In genomic region chr4:141746026-141746425, GRCh38 we compare ENCODE assay signal across 21 cellular contexts.
A peak's percentile ranks its signal among the peaks of the same experiment; 100 is the strongest.
DNase-seq lines count a peak whose midpoint lies in the region; FAIRE-seq and TF ChIP-seq lines count a peak whose summit lies in the region.
"Had no signal": no experiment of that assay in that cellular context is flagged by ENCODE, and none has a peak within 500 bp of the region (broad histone marks: within the 10 kb centered on the region; RNA-seq: fewer than 3 reads in every experiment).

No MANE protein-coding gene starts in this region.

- CTCF ChIA-PET in endothelial cell of umbilical vein (lab: Charles Lee) = no interaction called here

- H3K4me3 ChIP-seq in astrocyte (ENCODE audit: insufficient read depth, low read depth, low read length) (no peak overlapping the region), endothelial cell of umbilical vein (replicated peaks in 1 of 3; ENCODE audit: insufficient read depth in 1 of 3, low read depth in 1 of 3, low read length in 3 of 3) (no peak overlapping the region)
- H3K4me3 ChIP-seq: BLaER1 had no signal

- H3K9me3 Mint-ChIP-seq in astrocyte (ENCODE audit: unreplicated experiment) = no peaks in the 10 kb centered on the region
- H3K9me3 Mint-ChIP-seq in activated T-cell treated with anti-CD3 and anti-CD28 coated beads, Interleukin-2, amount 50 U/mL, for 24 hours = peaks cover 5% of the 10 kb centered on the region

- H3K27me3 Mint-ChIP-seq in astrocyte (ENCODE audit: low read depth, unreplicated experiment) = no peaks in the 10 kb centered on the region
- H3K27me3 Mint-ChIP-seq in activated T-cell treated with anti-CD3 and anti-CD28 coated beads, Interleukin-2, amount 50 U/mL, for 24 hours = peaks cover 6% of the 10 kb centered on the region
- H3K27me3 Mint-ChIP-seq: CD4-positive, CD25-positive, alpha-beta regulatory T cell had no signal

- TF ChIP-seq CTCF in astrocyte (IDR thresholded peaks at IDR 0.05; ENCODE audit: insufficient read depth, low read depth, low read length) (no peak), endothelial cell of umbilical vein (IDR thresholded peaks at IDR 0.05; ENCODE audit: extremely low read depth in 1 of 2, insufficient read depth in 1 of 2, low read depth in 1 of 2, low read length in 2 of 2) (no peak)

- H3K36me3 ChIP-seq in astrocyte (ENCODE audit: insufficient read depth, low read length) (no peaks in the 10 kb centered on the region), endothelial cell of umbilical vein (ENCODE audit: control insufficient read depth in 2 of 2, extremely low read depth in 1 of 2, insufficient read depth in 2 of 2, low read length in 2 of 2) (no peaks in the 10 kb centered on the region)
- H3K36me3 ChIP-seq: BE2C, BLaER1 had no signal

- dilution Hi-C loops in endothelial cell of umbilical vein (cut with MboI; ENCODE audit: extremely low pct_ligation_motif_present, low sequenced_read_pairs) = no loop called here

- H3K9ac ChIP-seq in astrocyte (ENCODE audit: low read length) (no peak overlapping the region), endothelial cell of umbilical vein (replicated peaks; ENCODE audit: extremely low read depth, insufficient read depth, low read length) (no peak overlapping the region)
- H3K9ac ChIP-seq: BLaER1 had no signal

- DNase-seq in astrocyte (ENCODE audit: low read depth) (peak; percentile 3), endothelial cell of umbilical vein (ENCODE audit: low read depth, low spot score) (peak; percentile 78), kidney tubule cell (ENCODE audit: low spot score) (no peak)
- no peak for DNase-seq in activated T-cell treated with anti-CD3 and anti-CD28 coated beads, Interleukin-2, amount 50 U/mL, for 24 hours
- no peak for DNase-seq in activated T-cell treated with anti-CD3 and anti-CD28 coated beads, Interleukin-2, amount 50 U/mL, for 48 hours
- DNase-seq: 8988T; ACHN; BE2C; C1 segment of cervical spinal cord; CD4-positive, alpha-beta memory T cell; CD4-positive, CD25-positive, alpha-beta regulatory T cell; CD8-positive, alpha-beta memory T cell; COR-L47; DMS79 treated with DMSO at 0.1 percent for 48 hours; GF-D8 had no signal

- no TSS peak for BruUV-seq in endothelial cell of umbilical vein (replicated peaks; lab: Mats Ljungman, UMichigan)

- no peak overlapping the region for H3K4me3 Mint-ChIP-seq in astrocyte (ENCODE audit: unreplicated experiment)
- H3K4me3 Mint-ChIP-seq in activated T-cell treated with anti-CD3 and anti-CD28 coated beads, Interleukin-2, amount 50 U/mL, for 24 hours = no peak overlapping the region
- H3K4me3 Mint-ChIP-seq: CD14-positive monocyte; CD4-positive, alpha-beta memory T cell; CD4-positive, CD25-positive, alpha-beta regulatory T cell; CD8-positive, alpha-beta memory T cell had no signal

- H3K27me3 ChIP-seq in astrocyte (ENCODE audit: insufficient read depth, low read length) (no peaks in the 10 kb centered on the region), endothelial cell of umbilical vein (ENCODE audit: control insufficient read depth in 2 of 2, insufficient read depth in 2 of 2, low read length in 2 of 2) (no peaks in the 10 kb centered on the region)
- H3K27me3 ChIP-seq: BE2C, BLaER1 had no signal

- H3K27ac ChIP-seq in astrocyte (ENCODE audit: low read depth, low read length) (no peak overlapping the region), endothelial cell of umbilical vein (ENCODE audit: insufficient read depth, low read depth, low read length) (peak overlapping the region; percentile 20)
- H3K27ac ChIP-seq: BLaER1 had no signal

- H3K27ac Mint-ChIP-seq in astrocyte (ENCODE audit: unreplicated experiment) = no peak overlapping the region
- no peak overlapping the region for H3K27ac Mint-ChIP-seq in activated T-cell treated with anti-CD3 and anti-CD28 coated beads, Interleukin-2, amount 50 U/mL, for 24 hours
- H3K27ac Mint-ChIP-seq: CD14-positive monocyte; CD4-positive, alpha-beta memory T cell; CD4-positive, CD25-positive, alpha-beta regulatory T cell; CD8-positive, alpha-beta memory T cell had no signal

- no peaks in the 10 kb centered on the region for H3K4me1 Mint-ChIP-seq in astrocyte (ENCODE audit: low read depth, unreplicated experiment)
- no peaks in the 10 kb centered on the region for H3K4me1 Mint-ChIP-seq in activated T-cell treated with anti-CD3 and anti-CD28 coated beads, Interleukin-2, amount 50 U/mL, for 24 hours (ENCODE audit: low read depth)
- H3K4me1 Mint-ChIP-seq: CD14-positive monocyte; CD4-positive, alpha-beta memory T cell; CD4-positive, CD25-positive, alpha-beta regulatory T cell; CD8-positive, alpha-beta memory T cell had no signal

- H3K4me1 ChIP-seq in astrocyte (ENCODE audit: insufficient read depth, low read length) (no peaks in the 10 kb centered on the region), endothelial cell of umbilical vein (ENCODE audit: control insufficient read depth, extremely low read depth, insufficient read depth, low read length) (peaks cover 9% of the 10 kb centered on the region)
- H3K4me1 ChIP-seq: BE2C, BLaER1 had no signal

- H4K20me1 ChIP-seq in astrocyte (ENCODE audit: insufficient read depth, low read length) (no peaks in the 10 kb centered on the region), endothelial cell of umbilical vein (replicated peaks; ENCODE audit: control insufficient read depth, extremely low read depth, insufficient read depth, low read length) (no peaks in the 10 kb centered on the region)
- H4K20me1 ChIP-seq: BLaER1 had no signal

- no peaks in the 10 kb centered on the region for H3K9me1 ChIP-seq in endothelial cell of umbilical vein (replicated peaks; ENCODE audit: control insufficient read depth, extremely low read depth, insufficient read depth, low read length)

- H3K36me3 Mint-ChIP-seq in astrocyte (ENCODE audit: low read depth, unreplicated experiment) = no peaks in the 10 kb centered on the region
- no peaks in the 10 kb centered on the region for H3K36me3 Mint-ChIP-seq in activated T-cell treated with anti-CD3 and anti-CD28 coated beads, Interleukin-2, amount 50 U/mL, for 24 hours (ENCODE audit: low read depth)
- H3K36me3 Mint-ChIP-seq: CD14-positive monocyte; CD4-positive, alpha-beta memory T cell; CD4-positive, CD25-positive, alpha-beta regulatory T cell had no signal

- H3K79me2 ChIP-seq in astrocyte (ENCODE audit: insufficient read depth, low read length) (no peaks in the 10 kb centered on the region), endothelial cell of umbilical vein (ENCODE audit: control insufficient read depth, insufficient read depth, low read length) (no peaks in the 10 kb centered on the region)

- POLR2A ChIA-PET in endothelial cell of umbilical vein (lab: Charles Lee) = no interaction called here

- no peak for TF ChIP-seq POLR2A in endothelial cell of umbilical vein (IDR thresholded peaks at IDR 0.05; ENCODE audit: low read depth, low read length)

- no peak overlapping the region for H3K4me2 ChIP-seq in astrocyte (ENCODE audit: low read length)
- H3K4me2 ChIP-seq in endothelial cell of umbilical vein (ENCODE audit: insufficient read depth, low read length) = no peak overlapping the region
- H3K4me2 ChIP-seq: BLaER1 had no signal

- FAIRE-seq in astrocyte (lab: Jason Lieb, UNC) (peak; percentile 17), endothelial cell of umbilical vein (lab: Jason Lieb, UNC) (no peak)
- FAIRE-seq: A204.1, G401.6, GM12891, GM19239 had no signal

- H3K9me3 ChIP-seq in astrocyte (ENCODE audit: insufficient read depth, low read depth, low read length) (no peaks in the 10 kb centered on the region), endothelial cell of umbilical vein (replicated peaks; ENCODE audit: control insufficient read depth, insufficient read depth, low read length) (no peaks in the 10 kb centered on the region)
- H3K9me3 ChIP-seq: BE2C, BLaER1 had no signal

- H2AFZ ChIP-seq in astrocyte (ENCODE audit: low read depth, low read length) (no peak overlapping the region), endothelial cell of umbilical vein (ENCODE audit: low read depth, low read length) (no peak overlapping the region)

- intact Hi-C loops in endothelial cell of umbilical vein (cut with micrococcal nuclease) = loop anchor here (1.0 to 2.0 kb wide), 4 partner anchors 17 to 376 kb away; no protein-coding TSS in a partner anchor

TF ChIP-seq in endothelial cell of umbilical vein, 7 proteins besides CTCF, POLR2A, EP300 and RAD21:
- TF ChIP-seq POLR2AphosphoS5 (IDR thresholded peaks at IDR 0.05; ENCODE audit: insufficient read depth, low read depth, low read length) (no peak), GATA2 (IDR thresholded peaks at IDR 0.05; ENCODE audit: insufficient read depth, insufficient read length, low read depth, low read length) (no peak), JUN (IDR thresholded peaks at IDR 0.05; ENCODE audit: borderline replicate concordance, insufficient read depth, insufficient read length, low read depth) (no peak), FOS (IDR thresholded peaks at IDR 0.05; ENCODE audit: borderline replicate concordance, insufficient read depth, low read length) (no peak), EZH2 (IDR thresholded peaks at IDR 0.05; ENCODE audit: borderline replicate concordance, low read depth, low read length, severe bottlenecking) (no peak), MYC (IDR thresholded peaks at IDR 0.05; ENCODE audit: low read depth, low read length) (no peak)
- TF ChIP-seq, protein P1, sequence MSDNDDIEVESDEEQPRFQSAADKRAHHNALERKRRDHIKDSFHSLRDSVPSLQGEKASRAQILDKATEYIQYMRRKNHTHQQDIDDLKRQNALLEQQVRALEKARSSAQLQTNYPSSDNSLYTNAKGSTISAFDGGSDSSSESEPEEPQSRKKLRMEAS (IDR thresholded peaks at IDR 0.05; ENCODE audit: insufficient read depth, insufficient read length) = no peak

Comparison
In these comparisons a context has a peak if more than half of its experiments do, and no peak if none do; other contexts are left out.
1. DNase-seq: peak in astrocyte (single experiment) and endothelial cell of umbilical vein (single experiment); none in activated T-cell treated with anti-CD3 and anti-CD28 coated beads, Interleukin-2, amount 50 U/mL, for 24 hours (single experiment), activated T-cell treated with anti-CD3 and anti-CD28 coated beads, Interleukin-2, amount 50 U/mL, for 48 hours (0 of 2) and kidney tubule cell (single experiment).